In genomic region chr12:2679816-2680675, GRCh38 we compare ENCODE assay signal across 18 cellular contexts.
A peak's percentile ranks its signal among the peaks of the same experiment; 100 is the strongest.
DNase-seq lines count a peak whose midpoint lies in the region; ATAC-seq and TF ChIP-seq lines count a peak whose summit lies in the region.
"Had no signal": no experiment of that assay in that cellular context is flagged by ENCODE, and none has a peak within 500 bp of the region (broad histone marks: within the 10 kb centered on the region; RNA-seq: fewer than 3 reads in every experiment).

No MANE protein-coding gene starts in this region.

- peak overlapping the region in 43 of 59 donors; percentile 10 to 84 (median 55) for H3K27ac ChIP-seq in dorsolateral prefrontal cortex
- no peak overlapping the region for H3K27ac ChIP-seq in lung (ENCODE audit: low read depth in 1 of 2, low read length in 1 of 2)
- H3K27ac ChIP-seq: RWPE1 had no signal

- peak; percentile 49 for DNase-seq in NCI-H345 (lab: John Stamatoyannopoulos, UW)
- no peak for DNase-seq in NCI-H345 treated with DMSO at 0.1 percent for 48 hours (lab: John Stamatoyannopoulos, UW; ENCODE audit: unreplicated experiment)
- peak in 1 of 10 donors; percentile 2 for DNase-seq in dorsolateral prefrontal cortex
- peak; percentile 26 for DNase-seq in lung (ENCODE audit: low spot score)
- DNase-seq in C1 segment of cervical spinal cord (lab: John Stamatoyannopoulos, UW): no peak
- DNase-seq in HFFc6: no peak
- DNase-seq: 8988T; BE2C; GF-D8; GOT3; NCI-H1092; NCI-H226; NCI-H69; NK-92 treated with Interleukin-12 subunit alpha and Interleukin-12 subunit beta, amount 100 ng/mL, for 24 hours; OCI-M1 had no signal

- no peaks in the 10 kb centered on the region for H3K36me3 Mint-ChIP-seq in stimulated activated memory B cell treated with anti-CD40 and anti-IgM and Interleukin-4, amounts not matched to agents 10 μg/mL and 1 μg/mL and 100 μg/mL, for 72 hours
- H3K36me3 Mint-ChIP-seq in HFFc6 (ENCODE audit: low read depth): peaks cover 9% of the 10 kb centered on the region

- no peak overlapping the region for H3K4me3 ChIP-seq in dorsolateral prefrontal cortex
- H3K4me3 ChIP-seq in lung: no peak overlapping the region

- peaks cover 2% of the 10 kb centered on the region for H3K9me3 Mint-ChIP-seq in stimulated activated memory B cell treated with anti-CD40 and anti-IgM and Interleukin-4, amounts not matched to agents 10 μg/mL and 1 μg/mL and 100 μg/mL, for 72 hours
- H3K9me3 Mint-ChIP-seq in HFFc6: peaks cover 5% of the 10 kb centered on the region

- TF ChIP-seq CTCF in dorsolateral prefrontal cortex (IDR thresholded peaks at IDR 0.05 in 54 of 56, conservative IDR thresholded peaks at IDR 0.05 in 2 of 56; ENCODE audit: low read depth in 1 of 56, partially characterized antibody in 56 of 56) (no peak), lung (IDR thresholded peaks at IDR 0.05; ENCODE audit: control extremely low read depth, extremely low read depth) (no peak), HFFc6 (IDR thresholded peaks at IDR 0.05) (no peak)

- peaks cover 0 to 4% of the 10 kb centered on the region in 2 donors for H3K36me3 ChIP-seq in lung (ENCODE audit: control insufficient read depth in 2 of 2, insufficient read depth in 2 of 2, low read length in 2 of 2)
- H3K36me3 ChIP-seq: BE2C had no signal

- H3K27me3 ChIP-seq in dorsolateral prefrontal cortex (no peaks in the 10 kb centered on the region), lung (ENCODE audit: control insufficient read depth, insufficient read depth) (no peaks in the 10 kb centered on the region)

- H3K9me3 ChIP-seq in lung (ENCODE audit: control insufficient read depth in 2 of 2, insufficient read depth in 1 of 2, low read length in 1 of 2): no peaks in the 10 kb centered on the region
- H3K9me3 ChIP-seq: BE2C had no signal

- no peak for ATAC-seq in lung (ENCODE audit: insufficient read depth, low FRiP score)
- ATAC-seq in stimulated activated memory B cell treated with anti-CD40 and anti-IgM and Interleukin-4, amounts not matched to agents 10 μg/mL and 1 μg/mL and 100 μg/mL, for 72 hours: peak; percentile 3
- ATAC-seq in HG03571 (IDR thresholded peaks at IDR 0.05; ENCODE audit: unreplicated experiment): no peak

- intact Hi-C loops in dorsolateral prefrontal cortex (cut with DNase I): no loop called here

- no peak overlapping the region for H3K4me3 Mint-ChIP-seq in stimulated activated memory B cell treated with anti-CD40 and anti-IgM and Interleukin-4, amounts not matched to agents 10 μg/mL and 1 μg/mL and 100 μg/mL, for 72 hours
- H3K4me3 Mint-ChIP-seq in HFFc6: no peak overlapping the region

- H3K27ac Mint-ChIP-seq in stimulated activated memory B cell treated with anti-CD40 and anti-IgM and Interleukin-4, amounts not matched to agents 10 μg/mL and 1 μg/mL and 100 μg/mL, for 72 hours: no peak overlapping the region
- no peak overlapping the region for H3K27ac Mint-ChIP-seq in HFFc6

- 79 to 85% methylated on average over 16 to 18 of the region's 18 CpGs for WGBS in lung, 2 donors

- no peaks in the 10 kb centered on the region for H3K27me3 Mint-ChIP-seq in stimulated activated memory B cell treated with anti-CD40 and anti-IgM and Interleukin-4, amounts not matched to agents 10 μg/mL and 1 μg/mL and 100 μg/mL, for 72 hours
- peaks cover 2% of the 10 kb centered on the region for H3K27me3 Mint-ChIP-seq in HFFc6 (ENCODE audit: insufficient read depth)

- H3K4me1 ChIP-seq in lung (ENCODE audit: control insufficient read depth in 2 of 2, insufficient read depth in 2 of 2, low read length in 2 of 2): no peaks in the 10 kb centered on the region
- H3K4me1 ChIP-seq: BE2C had no signal

- H3K4me1 Mint-ChIP-seq in stimulated activated memory B cell treated with anti-CD40 and anti-IgM and Interleukin-4, amounts not matched to agents 10 μg/mL and 1 μg/mL and 100 μg/mL, for 72 hours: peaks cover 16% of the 10 kb centered on the region
- H3K4me1 Mint-ChIP-seq in HFFc6 (ENCODE audit: low read depth): peaks cover 10% of the 10 kb centered on the region

Comparison
In these comparisons a context has a peak if more than half of its experiments do, and no peak if none do; other contexts are left out.
1. DNase-seq: peak in NCI-H345 (single experiment) and lung (single experiment); none in NCI-H345 treated with DMSO at 0.1 percent for 48 hours (single experiment), C1 segment of cervical spinal cord (0 of 14) and HFFc6 (single experiment).
2. H3K27ac ChIP-seq: peak in dorsolateral prefrontal cortex (43 of 59); none in lung (0 of 2).